2 cellular contexts compared by ENCODE assay signal in the genomic region with DNA sequence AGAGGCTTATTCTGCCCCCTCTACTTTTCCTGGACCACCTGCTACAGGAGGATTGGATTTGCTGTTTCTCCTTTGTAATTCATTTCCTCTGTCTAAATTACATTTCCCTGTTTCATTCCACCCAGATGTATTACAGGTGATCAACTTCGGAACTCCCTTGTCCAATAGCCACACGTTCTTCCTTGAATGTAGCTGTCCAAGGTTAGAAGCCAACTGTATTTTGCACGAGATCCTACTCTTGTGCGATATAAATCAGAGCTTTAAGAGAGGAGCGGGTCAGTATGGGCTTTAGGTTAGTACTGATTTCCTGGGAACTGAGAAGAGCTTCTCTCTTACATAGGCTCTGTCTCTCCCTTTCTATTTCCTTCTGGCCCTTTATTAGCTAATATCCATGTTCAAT.
TF ChIP-seq lines count a peak whose summit lies in the region.

No MANE protein-coding gene starts in this region.

TF ChIP-seq in SK-N-SH treated with all-trans-retinoic acid at 6 μM for 48 hours, 23 proteins besides CTCF, POLR2A, EP300 and RAD21 (continued from another document):
- TF ChIP-seq, protein P1, sequence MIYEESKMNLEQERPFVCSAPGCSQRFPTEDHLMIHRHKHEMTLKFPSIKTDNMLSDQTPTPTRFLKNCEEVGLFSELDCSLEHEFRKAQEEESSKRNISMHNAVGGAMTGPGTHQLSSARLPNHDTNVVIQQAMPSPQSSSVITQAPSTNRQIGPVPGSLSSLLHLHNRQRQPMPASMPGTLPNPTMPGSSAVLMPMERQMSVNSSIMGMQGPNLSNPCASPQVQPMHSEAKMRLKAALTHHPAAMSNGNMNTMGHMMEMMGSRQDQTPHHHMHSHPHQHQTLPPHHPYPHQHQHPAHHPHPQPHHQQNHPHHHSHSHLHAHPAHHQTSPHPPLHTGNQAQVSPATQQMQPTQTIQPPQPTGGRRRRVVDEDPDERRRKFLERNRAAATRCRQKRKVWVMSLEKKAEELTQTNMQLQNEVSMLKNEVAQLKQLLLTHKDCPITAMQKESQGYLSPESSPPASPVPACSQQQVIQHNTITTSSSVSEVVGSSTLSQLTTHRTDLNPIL (CRISPR knock-in tag; IDR thresholded peaks at IDR 0.05; ENCODE audit: low read depth): no peak
- TF ChIP-seq ZC3H10 (CRISPR knock-in tag; IDR thresholded peaks at IDR 0.05) (no peak), PPARA (CRISPR knock-in tag; IDR thresholded peaks at IDR 0.05; ENCODE audit: borderline replicate concordance) (no peak), OSR1 (CRISPR knock-in tag; IDR thresholded peaks at IDR 0.05) (no peak), RARB (CRISPR knock-in tag; IDR thresholded peaks at IDR 0.05) (no peak), ZNF565 (CRISPR knock-in tag; conservative IDR thresholded peaks at IDR 0.05; ENCODE audit: low read depth) (no peak), ESRRG (CRISPR knock-in tag; IDR thresholded peaks at IDR 0.05) (no peak)

TF ChIP-seq in WTC11, 78 proteins besides CTCF, POLR2A, EP300 and RAD21 (continued from another document):
- TF ChIP-seq, protein P2, sequence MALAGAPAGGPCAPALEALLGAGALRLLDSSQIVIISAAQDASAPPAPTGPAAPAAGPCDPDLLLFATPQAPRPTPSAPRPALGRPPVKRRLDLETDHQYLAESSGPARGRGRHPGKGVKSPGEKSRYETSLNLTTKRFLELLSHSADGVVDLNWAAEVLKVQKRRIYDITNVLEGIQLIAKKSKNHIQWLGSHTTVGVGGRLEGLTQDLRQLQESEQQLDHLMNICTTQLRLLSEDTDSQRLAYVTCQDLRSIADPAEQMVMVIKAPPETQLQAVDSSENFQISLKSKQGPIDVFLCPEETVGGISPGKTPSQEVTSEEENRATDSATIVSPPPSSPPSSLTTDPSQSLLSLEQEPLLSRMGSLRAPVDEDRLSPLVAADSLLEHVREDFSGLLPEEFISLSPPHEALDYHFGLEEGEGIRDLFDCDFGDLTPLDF (CRISPR knock-in tag; IDR thresholded peaks at IDR 0.05): no peak
